ENCODE assay signal across 19 cellular contexts in the genomic region with DNA sequence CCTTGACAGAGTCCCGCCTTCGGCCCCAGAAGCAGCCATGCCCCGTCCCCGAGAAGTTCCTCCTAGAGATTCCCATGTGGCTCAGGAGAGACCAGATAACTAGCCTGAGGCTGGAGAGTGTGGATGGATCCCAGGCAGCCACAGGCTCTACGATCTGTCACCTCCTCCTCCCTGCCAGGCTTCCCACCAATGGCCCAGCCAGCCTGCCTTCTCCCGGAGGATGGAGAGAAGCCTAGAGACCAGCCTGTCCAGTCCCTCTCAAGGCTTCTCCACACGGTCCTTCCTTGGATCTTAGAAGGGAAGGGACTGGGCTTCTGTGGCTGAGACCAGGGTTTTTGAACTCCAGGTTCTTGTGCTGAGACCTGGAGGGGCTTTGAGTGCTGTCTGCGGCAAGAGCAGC. TPM values are rescaled to one million over a fixed set of nuclear protein-coding genes. Genes with fewer than 3 reads are reported as not detected.
DNase-seq lines count a peak whose midpoint lies in the region; ATAC-seq and TF ChIP-seq lines count a peak whose summit lies in the region.
"Had no signal": no experiment of that assay in that cellular context is flagged by ENCODE, and none has a peak within 500 bp of the region (broad histone marks: within the 10 kb centered on the region; RNA-seq: fewer than 3 reads in every experiment).

No MANE protein-coding gene starts in this region.

- no peak overlapping the region for H2AFZ ChIP-seq in neural progenitor cell (replicated peaks)

- H3K36me3 Mint-ChIP-seq in activated CD4-positive, alpha-beta T cell treated with anti-CD3 and anti-CD28 coated beads, Interleukin-2, amount 10 ng/mL, durations not matched to agents 7 days and 5 days (ENCODE audit: low read depth), result no peaks in the 10 kb centered on the region
- no peaks in the 10 kb centered on the region for H3K36me3 Mint-ChIP-seq in glutamatergic neuron (ENCODE audit: unreplicated experiment)
- no peaks in the 10 kb centered on the region for H3K36me3 Mint-ChIP-seq in neural progenitor cell

- H3K27me3 ChIP-seq in neural progenitor cell, result peaks cover 47% of the 10 kb centered on the region

- H3K27me3 Mint-ChIP-seq in activated CD4-positive, alpha-beta T cell treated with anti-CD3 and anti-CD28 coated beads, Interleukin-2, amount 10 ng/mL, durations not matched to agents 7 days and 5 days, result peaks cover 44% of the 10 kb centered on the region
- H3K27me3 Mint-ChIP-seq in glutamatergic neuron (ENCODE audit: unreplicated experiment) (peaks cover 28% of the 10 kb centered on the region), neural progenitor cell (ENCODE audit: insufficient read depth, low read depth) (peaks cover 47% of the 10 kb centered on the region)

- H3K79me2 ChIP-seq in neural progenitor cell (ENCODE audit: low read depth), result no peaks in the 10 kb centered on the region

- POLR2A ChIA-PET in activated CD4-positive, alpha-beta T cell treated with anti-CD3 and anti-CD28 coated beads, Interleukin-2, amount 10 ng/mL, durations not matched to agents 7 days and 5 days (lab: Charles Lee), result no interaction called here

- H3K4me1 Mint-ChIP-seq in activated CD4-positive, alpha-beta T cell treated with anti-CD3 and anti-CD28 coated beads, Interleukin-2, amount 10 ng/mL, durations not matched to agents 7 days and 5 days, result peaks cover 3% of the 10 kb centered on the region
- H3K4me1 Mint-ChIP-seq in glutamatergic neuron (ENCODE audit: low read depth, unreplicated experiment), result peaks cover 39% of the 10 kb centered on the region
- peaks cover 22% of the 10 kb centered on the region for H3K4me1 Mint-ChIP-seq in neural progenitor cell

- DNase-seq in activated CD4-positive, alpha-beta T cell treated with anti-CD3 and anti-CD28 coated beads, Interleukin-2, amount 10 ng/mL, durations not matched to agents 7 days and 5 days, result no peak
- DNase-seq in activated CD4-positive, alpha-beta T cell treated with anti-CD3 and anti-CD28 coated beads, Interleukin-2, amount 50 U/mL, for 1 hour, result no peak
- peak; percentile 65 for DNase-seq in glutamatergic neuron
- DNase-seq in neural progenitor cell (ENCODE audit: low spot score), result no peak
- no peak for DNase-seq in NCI-H2107 (lab: John Stamatoyannopoulos, UW)
- DNase-seq: 8988T, KG1, NCI-H1092 treated with DMSO at 0.1 percent for 48 hours, NCI-H1436 treated with DMSO at 0.1 percent for 48 hours, NCI-H1930, NCI-H524 treated with DMSO at 0.1 percent for 48 hours, NCI-H82 had no signal

- H3K9ac ChIP-seq in neural progenitor cell, result no peak overlapping the region

- peaks cover 25% of the 10 kb centered on the region for H3K4me1 ChIP-seq in neural progenitor cell

- no peak overlapping the region for H3K27ac ChIP-seq in neural progenitor cell
- H3K27ac ChIP-seq: C4-2B had no signal

- peak overlapping the region; percentile 50 for H3K27ac Mint-ChIP-seq in activated CD4-positive, alpha-beta T cell treated with anti-CD3 and anti-CD28 coated beads, Interleukin-2, amount 10 ng/mL, durations not matched to agents 7 days and 5 days
- H3K27ac Mint-ChIP-seq in glutamatergic neuron (ENCODE audit: unreplicated experiment) (peak overlapping the region; percentile 92), neural progenitor cell (no peak overlapping the region)

- no peaks in the 10 kb centered on the region for H3K9me3 Mint-ChIP-seq in activated CD4-positive, alpha-beta T cell treated with anti-CD3 and anti-CD28 coated beads, Interleukin-2, amount 10 ng/mL, durations not matched to agents 7 days and 5 days
- H3K9me3 Mint-ChIP-seq in glutamatergic neuron (ENCODE audit: unreplicated experiment), result peaks cover 19% of the 10 kb centered on the region
- no peaks in the 10 kb centered on the region for H3K9me3 Mint-ChIP-seq in neural progenitor cell

- no peak for ATAC-seq in HG03108 (IDR thresholded peaks at IDR 0.05; ENCODE audit: unreplicated experiment)
- ATAC-seq in HG03159 (IDR thresholded peaks at IDR 0.05; ENCODE audit: unreplicated experiment), result no peak
- ATAC-seq: Panc1, SK-N-SH treated with all-trans-retinoic acid at 6 μM for 48 hours had no signal

- no peak for TF ChIP-seq CTCF in glutamatergic neuron (IDR thresholded peaks at IDR 0.05; ENCODE audit: partially characterized antibody, unreplicated experiment)
- no peak for TF ChIP-seq CTCF in neural progenitor cell (IDR thresholded peaks at IDR 0.05)

- peaks cover under 1% of the 10 kb centered on the region for H3F3A ChIP-seq in neural progenitor cell (ENCODE audit: low read depth)

- no peaks in the 10 kb centered on the region for H4K20me1 ChIP-seq in neural progenitor cell (ENCODE audit: low read depth)

- H3K4me2 ChIP-seq in neural progenitor cell, result no peak overlapping the region

- CTCF ChIA-PET in activated CD4-positive, alpha-beta T cell treated with anti-CD3 and anti-CD28 coated beads, Interleukin-2, amount 10 ng/mL, durations not matched to agents 7 days and 5 days (lab: Charles Lee), result no interaction called here

- H3K4me3 Mint-ChIP-seq in activated CD4-positive, alpha-beta T cell treated with anti-CD3 and anti-CD28 coated beads, Interleukin-2, amount 10 ng/mL, durations not matched to agents 7 days and 5 days, result no peak overlapping the region
- H3K4me3 Mint-ChIP-seq in glutamatergic neuron (ENCODE audit: unreplicated experiment) (peak overlapping the region; percentile 90), neural progenitor cell (peak overlapping the region; percentile 89)

- no peaks in the 10 kb centered on the region for H3K36me3 ChIP-seq in neural progenitor cell

- no peak overlapping the region for H3K4me3 ChIP-seq in neural progenitor cell

- H3K9me3 ChIP-seq in neural progenitor cell (ENCODE audit: low read depth), result no peaks in the 10 kb centered on the region

RNA-seq across cellular contexts. Expression of a gene that starts 1.6 kb away (rescaled TPM):
- total RNA-seq in activated CD4-positive, alpha-beta T cell treated with anti-CD3 and anti-CD28 coated beads, Interleukin-2, amount 10 ng/mL, durations not matched to agents 7 days and 5 days, result not detected
- 22.0 TPM for total RNA-seq in glutamatergic neuron (ENCODE audit: unreplicated experiment)
- 3.0 and 5.2 TPM in 2 replicates for total RNA-seq in neural progenitor cell (ENCODE audit: low replicate concordance)
- total RNA-seq: HT1080 had no signal

RNA-seq across cellular contexts. Expression of a gene that starts 22.3 kb away (rescaled TPM):
- not detected for total RNA-seq in activated CD4-positive, alpha-beta T cell treated with anti-CD3 and anti-CD28 coated beads, Interleukin-2, amount 10 ng/mL, durations not matched to agents 7 days and 5 days
- total RNA-seq in glutamatergic neuron (ENCODE audit: unreplicated experiment), result not detected
- total RNA-seq in neural progenitor cell (ENCODE audit: low replicate concordance), result not detected in 2 replicates
- total RNA-seq: H4, HT1080 had no signal

RNA-seq across cellular contexts. Expression of a gene that starts 27.5 kb away (rescaled TPM):
- 10 to 100 TPM; 58.0 to 59.0 TPM for total RNA-seq in activated CD4-positive, alpha-beta T cell treated with anti-CD3 and anti-CD28 coated beads, Interleukin-2, amount 10 ng/mL, durations not matched to agents 7 days and 5 days
- total RNA-seq in glutamatergic neuron (ENCODE audit: unreplicated experiment), result 44.8 TPM
- 17.4 and 44.6 TPM in 2 replicates for total RNA-seq in neural progenitor cell (ENCODE audit: low replicate concordance)

RNA-seq across cellular contexts. Expression of a gene that starts 58.8 kb away (rescaled TPM):
- under 1 TPM in 1 of 2 experiments, not detected in 1; 0.17 TPM for total RNA-seq in activated CD4-positive, alpha-beta T cell treated with anti-CD3 and anti-CD28 coated beads, Interleukin-2, amount 10 ng/mL, durations not matched to agents 7 days and 5 days
- total RNA-seq in glutamatergic neuron (ENCODE audit: unreplicated experiment), result not detected
- total RNA-seq in neural progenitor cell (ENCODE audit: low replicate concordance), result 0.12 TPM in 1 of 2 replicates, not detected in the other
- total RNA-seq: H4, HT1080 had no signal
